ENCODE assay signal across 1 cellular context in genomic region chr10:32980558-32981468, GRCh38.
A peak's percentile ranks its signal among the peaks of the same experiment; 100 is the strongest.
TF ChIP-seq lines count a peak whose summit lies in the region.

No MANE protein-coding gene starts in this region.

TF ChIP-seq in K562, 482 proteins besides CTCF, POLR2A, EP300 and RAD21 (continued from another document and continues in another):
- TF ChIP-seq PBX2 (CRISPR knock-in tag; IDR thresholded peaks at IDR 0.05; ENCODE audit: low read depth), result no peak
- TF ChIP-seq PBX2 (tag; conservative IDR thresholded peaks at IDR 0.05; ENCODE audit: low read depth), result peak; percentile 77
- TF ChIP-seq ZFP1 (CRISPR knock-in tag; IDR thresholded peaks at IDR 0.05), result no peak
- TF ChIP-seq MAFK (IDR thresholded peaks at IDR 0.05; ENCODE audit: low read length), result no peak
- peak in 1 of 2 experiments; percentile 88; a peak in 1 of 4 replicates for TF ChIP-seq SIN3A (IDR thresholded peaks at IDR 0.05; ENCODE audit: borderline replicate concordance in 2 of 2, control insufficient read depth in 1 of 2, low read depth in 2 of 2, low read length in 2 of 2)
- no peak for TF ChIP-seq ZNF644 (tag; IDR thresholded peaks at IDR 0.05; ENCODE audit: low read depth)
- TF ChIP-seq SP2 (IDR thresholded peaks at IDR 0.05; ENCODE audit: extremely low read depth, low read depth, low read length, poor library complexity, severe bottlenecking), result no peak
- no peak for TF ChIP-seq MCM7 (IDR thresholded peaks at IDR 0.05)
- TF ChIP-seq POLR2H (tag; IDR thresholded peaks at IDR 0.05; ENCODE audit: low read depth), result peak; percentile 48; the same call in 1 of the 2 replicates
- no peak for TF ChIP-seq RBM22 (IDR thresholded peaks at IDR 0.05; ENCODE audit: low read depth, low read length, poor library complexity, severe bottlenecking)
- no peak for TF ChIP-seq ZNF398 (CRISPR knock-in tag; IDR thresholded peaks at IDR 0.05)
- no peak for TF ChIP-seq HMG20B (CRISPR knock-in tag; IDR thresholded peaks at IDR 0.05)
- peak; percentile 68; the same call in 1 of the 2 replicates for TF ChIP-seq ZNF311 (CRISPR knock-in tag; IDR thresholded peaks at IDR 0.05)
- no peak for TF ChIP-seq NUFIP1 (IDR thresholded peaks at IDR 0.05; ENCODE audit: partially characterized antibody)
- no peak for TF ChIP-seq E2F4 (CRISPR knock-in tag; IDR thresholded peaks at IDR 0.05; ENCODE audit: low read depth)
- TF ChIP-seq ZNF717 (CRISPR knock-in tag; IDR thresholded peaks at IDR 0.05), result no peak
- TF ChIP-seq ZBTB11 (CRISPR knock-in tag; IDR thresholded peaks at IDR 0.05), result peak in 2 of 3 experiments; percentile 74 to 96; a peak in 5 of 6 replicates
- TF ChIP-seq ZNF695 (CRISPR knock-in tag; IDR thresholded peaks at IDR 0.05), result no peak
- no peak for TF ChIP-seq RB1 (IDR thresholded peaks at IDR 0.05; ENCODE audit: low read depth)
- TF ChIP-seq SAP30 (IDR thresholded peaks at IDR 0.05; ENCODE audit: borderline replicate concordance, insufficient read depth, low read depth, low read length, poor library complexity, severe bottlenecking), result peak; percentile 59
- TF ChIP-seq ZNF77 (CRISPR knock-in tag; IDR thresholded peaks at IDR 0.05), result no peak
- no peak for TF ChIP-seq ZBTB5 (IDR thresholded peaks at IDR 0.05)
- TF ChIP-seq ZNF146 (CRISPR knock-in tag; IDR thresholded peaks at IDR 0.05; ENCODE audit: unreplicated experiment), result peak; percentile 11
- TF ChIP-seq SNAPC5 (CRISPR knock-in tag; IDR thresholded peaks at IDR 0.05), result no peak
- no peak for TF ChIP-seq KDM5B (IDR thresholded peaks at IDR 0.05; ENCODE audit: insufficient replicate concordance, low read depth, low read length)
- peak; percentile 88 for TF ChIP-seq CREM (IDR thresholded peaks at IDR 0.05; ENCODE audit: low read depth)
- TF ChIP-seq HINFP (tag; conservative IDR thresholded peaks at IDR 0.05; ENCODE audit: low read depth), result 0 out of 2 replicates have a peak, but pooled peaks have one; percentile 31
- peak; percentile 68 for TF ChIP-seq LEF1 (IDR thresholded peaks at IDR 0.05)
- TF ChIP-seq JUNB (CRISPR knock-in tag; conservative IDR thresholded peaks at IDR 0.05), result 0 out of 2 replicates have a peak, but pooled peaks have one; percentile 42
- TF ChIP-seq TCFL5 (CRISPR knock-in tag; conservative IDR thresholded peaks at IDR 0.05), result no peak
- TF ChIP-seq HCFC1 (IDR thresholded peaks at IDR 0.05; ENCODE audit: low read depth, low read length), result peak; percentile 30; the same call in 1 of the 2 replicates
- TF ChIP-seq ZBTB33 (CRISPR knock-in tag; IDR thresholded peaks at IDR 0.05), result no peak
- no peak for TF ChIP-seq SMAD2 (IDR thresholded peaks at IDR 0.05; ENCODE audit: low read depth, low read length)
- no peak for TF ChIP-seq SRSF7 (optimal IDR thresholded peaks at IDR 0.05; ENCODE audit: low read depth, low read length)
- TF ChIP-seq ZNF583 (CRISPR knock-in tag; IDR thresholded peaks at IDR 0.05), result peak; percentile 65
- no peak for TF ChIP-seq KHSRP (IDR thresholded peaks at IDR 0.05)
- no peak for TF ChIP-seq FOS (IDR thresholded peaks at IDR 0.05; ENCODE audit: extremely low read depth, insufficient read length)
- TF ChIP-seq TSHZ1 (CRISPR knock-in tag; IDR thresholded peaks at IDR 0.05), result no peak
- peak; percentile 91 for TF ChIP-seq MTA3 (IDR thresholded peaks at IDR 0.05; ENCODE audit: borderline replicate concordance)
- TF ChIP-seq KAT8 (IDR thresholded peaks at IDR 0.05; ENCODE audit: low read depth), result no peak
- TF ChIP-seq COPS2 (conservative IDR thresholded peaks at IDR 0.05), result no peak
- TF ChIP-seq SNIP1 (IDR thresholded peaks at IDR 0.05; ENCODE audit: low read depth), result no peak; the same call in 1 of the 2 replicates
- 0 out of 2 replicates have a peak, but pooled peaks have one; percentile 39 for TF ChIP-seq TGIF2 (CRISPR knock-in tag; IDR thresholded peaks at IDR 0.05)
- peak; percentile 80; the same call in 1 of the 2 replicates for TF ChIP-seq HIVEP1 (CRISPR knock-in tag; IDR thresholded peaks at IDR 0.05)
- no peak for TF ChIP-seq ID3 (CRISPR knock-in tag; IDR thresholded peaks at IDR 0.05)
- no peak; the same call in 1 of the 2 replicates for TF ChIP-seq ID3 (tag; IDR thresholded peaks at IDR 0.05)
- TF ChIP-seq ZBED1 (IDR thresholded peaks at IDR 0.05), result 0 out of 2 replicates have a peak, but pooled peaks have one; percentile 23
- no peak for TF ChIP-seq NFYB (IDR thresholded peaks at IDR 0.05; ENCODE audit: extremely low read depth, insufficient read length)
